In the genomic region with DNA sequence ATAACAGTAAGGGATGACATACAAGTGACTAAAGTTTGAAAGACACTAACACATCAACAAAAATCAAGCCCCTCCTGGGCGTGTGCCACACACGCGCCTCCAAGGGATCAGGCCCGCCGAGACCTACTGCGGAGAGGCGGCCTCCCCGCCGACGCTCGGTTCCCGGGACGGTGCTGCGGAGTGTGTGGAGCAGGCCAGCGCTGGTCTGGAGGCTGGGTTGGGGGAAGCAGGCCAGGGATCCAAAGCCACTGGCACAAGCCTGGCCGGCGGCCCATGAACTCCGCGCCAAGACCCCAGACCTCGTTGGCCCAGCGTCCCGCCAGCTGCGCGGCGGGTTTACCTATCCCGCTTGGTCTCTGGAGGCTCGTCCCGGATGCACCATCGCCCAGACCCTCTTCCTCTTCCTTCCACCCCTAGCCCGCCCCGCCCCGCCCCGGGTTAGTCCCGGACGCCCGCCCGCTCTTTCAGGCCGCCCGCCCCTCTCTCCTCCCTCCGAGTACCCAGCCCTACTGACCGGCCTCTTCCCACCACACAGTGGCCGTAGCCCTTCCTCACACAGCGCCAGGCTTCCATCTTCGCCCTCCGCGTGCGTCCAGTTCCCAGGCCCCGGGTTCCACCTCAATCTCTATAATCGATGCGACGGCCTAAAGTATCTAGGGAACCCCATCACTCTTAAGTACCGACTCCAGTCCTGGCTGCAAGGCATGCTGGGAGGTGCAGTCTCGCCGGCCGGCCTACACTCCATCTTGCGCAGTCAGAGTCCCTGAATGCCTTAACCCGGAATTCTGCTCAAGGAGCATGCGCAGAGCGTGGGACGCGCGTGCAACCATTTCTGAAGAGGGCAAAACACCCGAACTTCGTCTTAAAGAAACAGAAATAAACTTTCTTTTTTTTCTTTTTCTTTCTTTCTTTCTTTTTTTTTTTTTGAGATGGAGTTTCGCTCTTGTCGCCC, we compare ENCODE assay signal across 8 cellular contexts. TPM values are rescaled to one million over a fixed set of nuclear protein-coding genes. Genes with fewer than 3 reads are reported as not detected.
DNase-seq lines count a peak whose midpoint lies in the region; ATAC-seq, FAIRE-seq and TF ChIP-seq lines count a peak whose summit lies in the region.

A gene with protein sequence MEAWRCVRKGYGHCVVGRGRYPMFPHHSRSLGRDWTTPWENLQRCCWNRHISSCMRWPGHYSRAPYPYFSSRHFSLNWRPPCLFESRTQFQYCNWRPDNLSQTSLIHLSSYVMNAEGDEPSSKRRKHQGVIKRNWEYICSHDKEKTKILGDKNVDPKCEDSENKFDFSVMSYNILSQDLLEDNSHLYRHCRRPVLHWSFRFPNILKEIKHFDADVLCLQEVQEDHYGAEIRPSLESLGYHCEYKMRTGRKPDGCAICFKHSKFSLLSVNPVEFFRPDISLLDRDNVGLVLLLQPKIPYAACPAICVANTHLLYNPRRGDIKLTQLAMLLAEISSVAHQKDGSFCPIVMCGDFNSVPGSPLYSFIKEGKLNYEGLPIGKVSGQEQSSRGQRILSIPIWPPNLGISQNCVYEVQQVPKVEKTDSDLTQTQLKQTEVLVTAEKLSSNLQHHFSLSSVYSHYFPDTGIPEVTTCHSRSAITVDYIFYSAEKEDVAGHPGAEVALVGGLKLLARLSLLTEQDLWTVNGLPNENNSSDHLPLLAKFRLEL (minus strand): TSS at position 769 of the 952 bp plus-strand sequence. CDS start 196 bp downstream, at position 573.

- TF ChIP-seq EP300 in H1 (IDR thresholded peaks at IDR 0.05; ENCODE audit: borderline replicate concordance in 1 of 2, low read depth in 2 of 2, low read length in 2 of 2): no peak

- H3K4me1 Mint-ChIP-seq in memory B cell: peaks cover 25% of the 10 kb centered on the region

- 2% methylated on average over 52 of the region's 66 CpGs; no CpG with 5 or more reads in 1 of the 2 experiments for WGBS in H1 (ENCODE audit: extremely low coverage in 1 of 2, insufficient coverage in 1 of 2, insufficient read length in 1 of 2, insufficient replicate concordance in 2 of 2, low coverage in 1 of 2, low lambda C conversion rate in 2 of 2, missing lambda C conversion rate in 1 of 2), 2 experiments

- H2BK12ac ChIP-seq in H1 (ENCODE audit: low read depth, low read length): no peak within 1 kb of the TSS; the same call in 1 of the 2 replicates

- no peak for TF ChIP-seq RAD21 in H1 (IDR thresholded peaks at IDR 0.05 in 1 of 2, conservative IDR thresholded peaks at IDR 0.05 in 1 of 2; ENCODE audit: low read depth in 2 of 2, low read length in 2 of 2)

- no peak within 1 kb of the TSS for H2BK20ac ChIP-seq in H1 (ENCODE audit: low read length)

- H3K14ac ChIP-seq in H1 (ENCODE audit: insufficient read length): peak within 1 kb of the TSS; percentile 13

- no peaks in the 10 kb centered on the region; a peak in 1 of 7 replicates for H3K4me1 ChIP-seq in H1 (replicated peaks in 1 of 4; ENCODE audit: control insufficient read depth in 3 of 4, insufficient read depth in 4 of 4, low read length in 3 of 4)

- peaks cover 0 to 19% (median 8%) of the 10 kb centered on the region in 4 experiments; a peak in 4 of 8 replicates for H3K36me3 ChIP-seq in H1 (ENCODE audit: control insufficient read depth in 2 of 4, insufficient read depth in 4 of 4, low read length in 3 of 4)

- CTCF ChIA-PET in H1 (lab: Charles Lee; ENCODE audit: partially characterized antibody): interaction anchor here (1.2 kb wide), 1 partner anchor 46 kb away, joined by 5 read pairs; no protein-coding TSS in a partner anchor

- H3K27me3 ChIP-seq in H1 (replicated peaks in 1 of 4; ENCODE audit: control insufficient read depth in 3 of 4, extremely low read depth in 1 of 4, insufficient read depth in 3 of 4, low read length in 3 of 4): no peaks in the 10 kb centered on the region

- DNase-seq in COLO829 (ENCODE audit: low spot score) (peak; percentile 97), HTR-8/SVneo (ENCODE audit: insufficient read length, low spot score) (peak; percentile 98), NOMO-1 treated with dmso at 0.1 percent for 144 hours (lab: John Stamatoyannopoulos, UW; ENCODE audit: unreplicated experiment) (peak; percentile 93), H1 (ENCODE audit: low read depth in 1 of 2, low spot score in 2 of 2) (peak; percentile 92 to 94), memory B cell (ENCODE audit: low spot score in 2 of 2) (peak; percentile 85 to 88)
- DNase-seq in activated CD8-positive, alpha-beta memory T cell treated with anti-CD3 and anti-CD28 coated beads for 48 hours (ENCODE audit: low read depth in 2 of 3, low spot score in 2 of 3): peak; percentile 69 to 84 (median 83)
- DNase-seq in stimulated activated CD8-positive, alpha-beta memory T cell treated with anti-CD3 and anti-CD28 coated beads, Interleukin-12 subunit alpha, Interleukin-12 subunit beta, amount 100 ng/mL, for 24 hours (ENCODE audit: extremely low read depth): peak; percentile 89

- peaks cover 12% of the 10 kb centered on the region for H3K36me3 Mint-ChIP-seq in memory B cell

- peaks cover 0 to 2% of the 10 kb centered on the region in 2 experiments for H4K20me1 ChIP-seq in H1 (replicated peaks in 1 of 2; ENCODE audit: control insufficient read depth in 1 of 2, insufficient read depth in 2 of 2, low read length in 2 of 2)

- no peaks in the 10 kb centered on the region for H3K9me3 Mint-ChIP-seq in memory B cell

- H4K5ac ChIP-seq in H1 (ENCODE audit: insufficient read length, low read depth, low read length): peak within 1 kb of the TSS; percentile 100

- H3K4me2 ChIP-seq in H1 (ENCODE audit: insufficient read depth in 1 of 2, low read depth in 2 of 2, low read length in 2 of 2): peak within 1 kb of the TSS; percentile 67 to 91

- H4K91ac ChIP-seq in H1 (replicated peaks; ENCODE audit: insufficient read length, low read length): peak within 1 kb of the TSS; percentile 94

- H3K4me3 ChIP-seq in H1 (ENCODE audit: extremely low read depth in 1 of 4, insufficient read depth in 2 of 4, low read depth in 3 of 4, low read length in 4 of 4): peak within 1 kb of the TSS; percentile 79 to 97 (median 83)

- peak in 1 of 2 experiments; percentile 96; a peak in 2 of 3 replicates for TF ChIP-seq POLR2A in H1 (IDR thresholded peaks at IDR 0.05; ENCODE audit: control extremely low read depth in 1 of 2, low read depth in 2 of 2, low read length in 2 of 2)

- H3K18ac ChIP-seq in H1 (ENCODE audit: extremely low read depth, low read length): peak within 1 kb of the TSS; percentile 100

- H3K4ac ChIP-seq in H1 (replicated peaks; ENCODE audit: insufficient read length, low read depth, low read length): no peak within 1 kb of the TSS

- peak within 1 kb of the TSS; percentile 99 for H4K8ac ChIP-seq in H1 (ENCODE audit: extremely low read depth, insufficient read depth, low read length)

- no peak within 1 kb of the TSS for H2BK15ac ChIP-seq in H1 (ENCODE audit: low read length)

- peak within 1 kb of the TSS; percentile 63; the same call in 1 of the 2 replicates for H2AFZ ChIP-seq in H1 (ENCODE audit: low read length)

- peak within 1 kb of the TSS; percentile 98 for H2BK5ac ChIP-seq in H1 (ENCODE audit: low read depth, low read length)

- no peak within 1 kb of the TSS for H2BK120ac ChIP-seq in H1 (replicated peaks; ENCODE audit: low read depth, low read length)

- peak within 1 kb of the TSS; percentile 85 to 94 (median 88) for H3K9ac ChIP-seq in H1 (replicated peaks in 1 of 4; ENCODE audit: extremely low read depth in 1 of 4, low read depth in 3 of 4, low read length in 3 of 4)

- H3K56ac ChIP-seq in H1 (replicated peaks; ENCODE audit: insufficient read length, low read depth, low read length): peak within 1 kb of the TSS; percentile 98

- H3K23ac ChIP-seq in H1 (ENCODE audit: insufficient read length): no peak within 1 kb of the TSS

- POLR2A ChIA-PET in H1 (lab: Charles Lee; ENCODE audit: partially characterized antibody): interaction anchor here (0.8 to 1.1 kb wide), 6 partner anchors 21 to 106 kb away, joined by 3 read pairs; partner anchors contain the start of gene RPS6KC1

- no peak within 1 kb of the TSS for H2AK5ac ChIP-seq in H1 (ENCODE audit: low read depth, low read length)

- H3K79me1 ChIP-seq in H1 (ENCODE audit: low read depth, low read length): no peaks in the 10 kb centered on the region

- peak within 1 kb of the TSS; percentile 98 for H3K27ac Mint-ChIP-seq in memory B cell

- TF ChIP-seq CTCF in H1 (IDR thresholded peaks at IDR 0.05; ENCODE audit: control extremely low read depth in 1 of 3, insufficient read depth in 1 of 3, low read depth in 1 of 3, low read length in 3 of 3): no peak

- H3K4me3 Mint-ChIP-seq in memory B cell: peak within 1 kb of the TSS; percentile 100

- no peaks in the 10 kb centered on the region for H3K9me3 ChIP-seq in H1 (ENCODE audit: insufficient read depth in 2 of 2, low read depth in 1 of 2, low read length in 1 of 2)

- peak within 1 kb of the TSS; percentile 79; the same call in 1 of the 2 replicates for H3K27ac ChIP-seq in H1 (ENCODE audit: low read depth, low read length)

- ATAC-seq in GM21367 (IDR thresholded peaks at IDR 0.05; ENCODE audit: unreplicated experiment) (peak; percentile 89), memory B cell (ENCODE audit: low read depth) (peak; percentile 96)

- H3K27me3 Mint-ChIP-seq in memory B cell: no peaks in the 10 kb centered on the region

- FAIRE-seq in HTR-8/SVneo (lab: Jason Lieb, UNC): peak; percentile 76
- peak; percentile 65 for FAIRE-seq in H1 (lab: Jason Lieb, UNC)

- H3K79me2 ChIP-seq in H1 (ENCODE audit: control insufficient read depth in 1 of 2, insufficient read depth in 2 of 2, low read length in 2 of 2): peaks cover 0 to 33% of the 10 kb centered on the region in 2 experiments; a peak in 2 of 4 replicates

- H3K23me2 ChIP-seq in H1 (ENCODE audit: low read depth, low read length): peaks cover 3% of the 10 kb centered on the region; the same call in 1 of the 2 replicates

TF ChIP-seq in H1, 55 proteins besides CTCF, POLR2A, EP300 and RAD21 (continues in another document):
- TF ChIP-seq GABPA (IDR thresholded peaks at IDR 0.05; ENCODE audit: borderline replicate concordance, insufficient read depth, low read length) (no peak), RFX5 (IDR thresholded peaks at IDR 0.05; ENCODE audit: borderline replicate concordance, low read depth, low read length) (no peak), RXRA (IDR thresholded peaks at IDR 0.05; ENCODE audit: insufficient read depth, low read depth, low read length) (no peak), PHF8 (conservative IDR thresholded peaks at IDR 0.05; ENCODE audit: low read depth, low read length) (peak; percentile 83), KDM4A (IDR thresholded peaks at IDR 0.05; ENCODE audit: low read depth, low read length, severe bottlenecking) (peak; percentile 79)

RNA-seq across cellular contexts. Expression of the gene that starts here (rescaled TPM):
- 36.0 and 39.9 TPM in 2 replicates for total RNA-seq in H1 (2021; fragmentation: NEBNext Ultra II Directional; extraction: Animal tissue kit (Norgen Biotek cat#: 25700))
- polyA plus RNA-seq in H1 (2011; rRNA removed): 15.7 and 18.1 TPM in 2 replicates
- 17.6 TPM for polyA plus RNA-seq in H1 (2011; cell fraction: cytosol; rRNA removed)
- polyA plus RNA-seq in H1 (2011; cell fraction: nucleus; rRNA removed): 14.5 TPM
- polyA plus RNA-seq in H1 (2012, experiment 1 of 2): 17.1 to 25.9 TPM (median 19.9 TPM) in 4 replicates
- 3.5 TPM for polyA plus RNA-seq in H1 (2012, experiment 2 of 2)
- polyA plus RNA-seq in H1 (2013, experiment 1 of 2): 24.0 TPM
- 20.7 TPM for polyA plus RNA-seq in H1 (2013, experiment 2 of 2)
- polyA minus RNA-seq in H1 (2011; rRNA and poly(A)+ RNA removed): 29.8 and 44.0 TPM in 2 replicates
- 27.1 TPM for polyA minus RNA-seq in H1 (2011; cell fraction: cytosol; rRNA and poly(A)+ RNA removed)
- 45.1 TPM for polyA minus RNA-seq in H1 (2011; cell fraction: nucleus; rRNA and poly(A)+ RNA removed)

Comparison
In these comparisons a context has a peak if more than half of its experiments do, and no peak if none do; other contexts are left out.
1. Peak in every context shown above with its lines: DNase-seq, ATAC-seq, H3K4me3 ChIP-seq and H3K27ac ChIP-seq.